22 cellular contexts compared by ENCODE assay signal in the genomic region with DNA sequence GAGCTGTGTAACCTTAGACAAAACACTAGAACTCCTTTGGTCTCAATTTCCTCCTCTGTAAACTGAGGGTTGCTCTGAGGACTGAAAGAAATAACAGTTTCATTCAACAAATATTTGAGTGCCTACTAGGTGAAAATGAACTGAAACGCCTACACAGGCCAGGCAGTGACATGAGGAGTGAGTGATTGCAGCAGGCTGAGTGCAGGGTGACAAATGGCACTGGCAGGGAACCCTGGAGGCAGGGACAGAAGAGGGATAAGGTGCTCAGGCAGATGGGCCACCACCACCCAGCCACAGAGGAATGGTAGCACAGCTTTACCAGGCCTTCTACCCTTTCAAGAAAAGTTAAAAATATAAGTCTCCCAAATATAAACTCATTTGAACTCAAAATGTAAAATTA. TPM values are rescaled to one million over a fixed set of nuclear protein-coding genes. Genes with fewer than 3 reads are reported as not detected.
A peak's percentile ranks its signal among the peaks of the same experiment; 100 is the strongest.
DNase-seq lines count a peak whose midpoint lies in the region; ATAC-seq and TF ChIP-seq lines count a peak whose summit lies in the region.
"Had no signal": no experiment of that assay in that cellular context is flagged by ENCODE, and none has a peak within 500 bp of the region (broad histone marks: within the 10 kb centered on the region; RNA-seq: fewer than 3 reads in every experiment).

No MANE protein-coding gene starts in this region.

- no peaks in the 10 kb centered on the region for H3K9me3 Mint-ChIP-seq in activated naive CD8-positive, alpha-beta T cell treated with anti-CD3 and anti-CD28 coated beads, Interleukin-2, amount 50 U/mL, for 24 hours
- H3K9me3 Mint-ChIP-seq in activated naive CD8-positive, alpha-beta T cell treated with anti-CD3 and anti-CD28 coated beads for 36 hours, result no peaks in the 10 kb centered on the region
- no peaks in the 10 kb centered on the region for H3K9me3 Mint-ChIP-seq in central memory CD8-positive, alpha-beta T cell
- H3K9me3 Mint-ChIP-seq: activated CD4-positive, alpha-beta T cell treated with anti-CD3 and anti-CD28 coated beads, Interleukin-2, amount 10 ng/mL, durations not matched to agents 7 days and 5 days; stimulated activated naive CD8-positive, alpha-beta T cell treated with anti-CD3 and anti-CD28 coated beads, Interleukin-15, amount 100 ng/mL, for 72 hours had no signal

- H3K27ac Mint-ChIP-seq in activated naive CD8-positive, alpha-beta T cell treated with anti-CD3 and anti-CD28 coated beads, Interleukin-2, amount 50 U/mL, for 24 hours, result peak overlapping the region; percentile 44
- H3K27ac Mint-ChIP-seq in activated naive CD8-positive, alpha-beta T cell treated with anti-CD3 and anti-CD28 coated beads for 36 hours, result no peak overlapping the region
- peak overlapping the region; percentile 4 for H3K27ac Mint-ChIP-seq in central memory CD8-positive, alpha-beta T cell (ENCODE audit: low read depth)

- no peak for TF ChIP-seq CTCF in suprapubic skin (IDR thresholded peaks at IDR 0.05)

- no peak overlapping the region for H3K4me3 ChIP-seq in suprapubic skin
- H3K4me3 ChIP-seq: BLaER1 treated with 17β-estradiol and CSF1 and Interleukin-3, amounts not matched to agents 10 nM and 100 nM; coronary artery; uterus had no signal

- peaks cover 9% of the 10 kb centered on the region for H3K4me1 Mint-ChIP-seq in activated naive CD8-positive, alpha-beta T cell treated with anti-CD3 and anti-CD28 coated beads, Interleukin-2, amount 50 U/mL, for 24 hours
- H3K4me1 Mint-ChIP-seq in activated naive CD8-positive, alpha-beta T cell treated with anti-CD3 and anti-CD28 coated beads for 36 hours, result peaks cover 2% of the 10 kb centered on the region
- peaks cover 11% of the 10 kb centered on the region for H3K4me1 Mint-ChIP-seq in central memory CD8-positive, alpha-beta T cell

- no peak overlapping the region for H3K4me3 Mint-ChIP-seq in activated naive CD8-positive, alpha-beta T cell treated with anti-CD3 and anti-CD28 coated beads, Interleukin-2, amount 50 U/mL, for 24 hours
- H3K4me3 Mint-ChIP-seq in activated naive CD8-positive, alpha-beta T cell treated with anti-CD3 and anti-CD28 coated beads for 36 hours, result no peak overlapping the region
- no peak overlapping the region for H3K4me3 Mint-ChIP-seq in central memory CD8-positive, alpha-beta T cell
- H3K4me3 Mint-ChIP-seq: activated CD4-positive, alpha-beta T cell treated with anti-CD3 and anti-CD28 coated beads, Interleukin-2, amount 10 ng/mL, durations not matched to agents 7 days and 5 days; stimulated activated naive CD8-positive, alpha-beta T cell treated with anti-CD3 and anti-CD28 coated beads, Interleukin-15, amount 100 ng/mL, for 72 hours had no signal

- H3K9me3 ChIP-seq in suprapubic skin, result no peaks in the 10 kb centered on the region
- H3K9me3 ChIP-seq: BLaER1 treated with 17β-estradiol and CSF1 and Interleukin-3, amounts not matched to agents 10 nM and 100 nM; uterus had no signal

- no peaks in the 10 kb centered on the region for H3K27me3 Mint-ChIP-seq in activated naive CD8-positive, alpha-beta T cell treated with anti-CD3 and anti-CD28 coated beads, Interleukin-2, amount 50 U/mL, for 24 hours
- H3K27me3 Mint-ChIP-seq in activated naive CD8-positive, alpha-beta T cell treated with anti-CD3 and anti-CD28 coated beads for 36 hours, result no peaks in the 10 kb centered on the region
- H3K27me3 Mint-ChIP-seq in central memory CD8-positive, alpha-beta T cell, result no peaks in the 10 kb centered on the region
- H3K27me3 Mint-ChIP-seq: activated CD4-positive, alpha-beta T cell treated with anti-CD3 and anti-CD28 coated beads, Interleukin-2, amount 10 ng/mL, durations not matched to agents 7 days and 5 days; stimulated activated naive CD8-positive, alpha-beta T cell treated with anti-CD3 and anti-CD28 coated beads, Interleukin-15, amount 100 ng/mL, for 72 hours had no signal

- H3K27ac ChIP-seq in suprapubic skin, result peak overlapping the region; percentile 59
- H3K27ac ChIP-seq: BLaER1 treated with 17β-estradiol and CSF1 and Interleukin-3, amounts not matched to agents 10 nM and 100 nM; coronary artery; epithelial cell of prostate; uterus had no signal

- H3K4me1 ChIP-seq in suprapubic skin, result peaks cover 6% of the 10 kb centered on the region
- H3K4me1 ChIP-seq: uterus had no signal

- TF ChIP-seq EP300 in suprapubic skin (IDR thresholded peaks at IDR 0.05), result no peak

- H3K36me3 Mint-ChIP-seq in activated naive CD8-positive, alpha-beta T cell treated with anti-CD3 and anti-CD28 coated beads, Interleukin-2, amount 50 U/mL, for 24 hours (ENCODE audit: low read depth), result peaks cover 46% of the 10 kb centered on the region
- H3K36me3 Mint-ChIP-seq in activated naive CD8-positive, alpha-beta T cell treated with anti-CD3 and anti-CD28 coated beads for 36 hours, result peaks cover 9% of the 10 kb centered on the region
- peaks cover 45% of the 10 kb centered on the region for H3K36me3 Mint-ChIP-seq in central memory CD8-positive, alpha-beta T cell (ENCODE audit: insufficient read depth)

- no peak for DNase-seq in activated naive CD8-positive, alpha-beta T cell treated with anti-CD3 and anti-CD28 coated beads, Interleukin-2, amount 50 U/mL, for 24 hours
- no peak for DNase-seq in activated naive CD8-positive, alpha-beta T cell treated with anti-CD3 and anti-CD28 coated beads for 36 hours
- no peak for DNase-seq in central memory CD8-positive, alpha-beta T cell (ENCODE audit: low spot score in 2 of 2)
- DNase-seq in myocyte (ENCODE audit: low read depth) (peak; percentile 34), suprapubic skin (ENCODE audit: low spot score in 2 of 2) (no peak), activated gamma-delta T cell (lab: John Stamatoyannopoulos, UW) (no peak), DMS 273 (lab: John Stamatoyannopoulos, UW; ENCODE audit: unreplicated experiment) (no peak), NCI-H748 treated with DMSO at 0.1 percent for 48 hours (lab: John Stamatoyannopoulos, UW) (no peak)
- DNase-seq: activated CD4-positive, alpha-beta T cell treated with anti-CD3 and anti-CD28 coated beads, Interleukin-2, amount 10 ng/mL, durations not matched to agents 7 days and 5 days; activated naive CD4-positive, alpha-beta T cell treated with anti-CD3 and anti-CD28 coated beads, Interleukin-2, amount 50 U/mL, for 16 hours; foreskin fibroblast; KG1; NCI-H187; NCI-H345; stimulated activated naive CD8-positive, alpha-beta T cell treated with anti-CD3 and anti-CD28 coated beads, Interleukin-15, amount 100 ng/mL, for 72 hours; uterus had no signal

- no peaks in the 10 kb centered on the region for H3K27me3 ChIP-seq in suprapubic skin
- H3K27me3 ChIP-seq: BLaER1 treated with 17β-estradiol and CSF1 and Interleukin-3, amounts not matched to agents 10 nM and 100 nM; uterus had no signal

- TF ChIP-seq POLR2A in suprapubic skin (IDR thresholded peaks at IDR 0.05), result no peak

- WGBS in suprapubic skin, result 89% methylated on average over 1 of the region's 1 CpG

- no peak for ATAC-seq in activated naive CD8-positive, alpha-beta T cell treated with anti-CD3 and anti-CD28 coated beads, Interleukin-2, amount 50 U/mL, for 24 hours
- no peak for ATAC-seq in central memory CD8-positive, alpha-beta T cell (replicated peaks; ENCODE audit: extremely low read depth, poor library complexity, severe bottlenecking)

- H3K36me3 ChIP-seq in suprapubic skin, result peaks cover 55% of the 10 kb centered on the region
- H3K36me3 ChIP-seq: uterus had no signal

RNA-seq across cellular contexts. Expression of a gene that starts 11.5 kb away (rescaled TPM):
- total RNA-seq in activated naive CD8-positive, alpha-beta T cell treated with anti-CD3 and anti-CD28 coated beads for 36 hours, result not detected
- not detected in 2 replicates for total RNA-seq in myocyte
- not detected for polyA plus RNA-seq in myocyte (2012)
- total RNA-seq in suprapubic skin, result not detected
- total RNA-seq: A673; activated CD4-positive, alpha-beta T cell treated with anti-CD3 and anti-CD28 coated beads, Interleukin-2, amount 10 ng/mL, durations not matched to agents 7 days and 5 days; G401; omental fat pad had no signal
